23 cellular contexts compared by ENCODE assay signal in genomic region chr4:16617416-16617815, GRCh38.
A peak's percentile ranks its signal among the peaks of the same experiment; 100 is the strongest.
DNase-seq lines count a peak whose midpoint lies in the region; ATAC-seq and TF ChIP-seq lines count a peak whose summit lies in the region.
"Had no signal": no experiment of that assay in that cellular context is flagged by ENCODE, and none has a peak within 500 bp of the region (broad histone marks: within the 10 kb centered on the region; RNA-seq: fewer than 3 reads in every experiment).

No MANE protein-coding gene starts in this region.

- 64 to 71% methylated on average over 5 of the region's 5 CpGs for WGBS in aorta, 2 donors

- ATAC-seq in aorta (ENCODE audit: low FRiP score): peak; percentile 26
- ATAC-seq: activated T-helper 17 cell treated with anti-CD3 and anti-CD28 coated beads, Interleukin-2, amount 50 U/mL, for 72 hours; left lobe of liver; stimulated activated naive CD8-positive, alpha-beta T cell treated with anti-CD3 and anti-CD28 coated beads, Interleukin-15, Interleukin-2, amounts not matched to agents 100 U/mL and 50 U/mL, for 24 hours had no signal

- TF ChIP-seq CTCF in HFFc6 (IDR thresholded peaks at IDR 0.05) (no peak), astrocyte of the cerebellum (IDR thresholded peaks at IDR 0.05; ENCODE audit: low read depth, low read length, missing control alignments) (no peak), coronary artery (IDR thresholded peaks at IDR 0.05) (no peak)

- H3K4me3 Mint-ChIP-seq in HFFc6: peak overlapping the region; percentile 39
- H3K4me3 Mint-ChIP-seq: activated CD4-positive, alpha-beta T cell treated with anti-CD3 and anti-CD28 coated beads, Interleukin-2, amount 10 ng/mL, durations not matched to agents 7 days and 5 days; activated naive CD8-positive, alpha-beta T cell treated with anti-CD3 and anti-CD28 coated beads, Interleukin-2, amount 10 ng/mL, durations not matched to agents 7 days and 5 days; activated T-helper 17 cell treated with anti-CD3 and anti-CD28 coated beads, Interleukin-2, amount 50 U/mL, for 72 hours; neural progenitor cell had no signal

- H3K27me3 Mint-ChIP-seq in HFFc6 (ENCODE audit: insufficient read depth): no peaks in the 10 kb centered on the region
- H3K27me3 Mint-ChIP-seq: activated CD4-positive, alpha-beta T cell treated with anti-CD3 and anti-CD28 coated beads, Interleukin-2, amount 10 ng/mL, durations not matched to agents 7 days and 5 days; activated naive CD8-positive, alpha-beta T cell treated with anti-CD3 and anti-CD28 coated beads, Interleukin-2, amount 10 ng/mL, durations not matched to agents 7 days and 5 days; activated T-helper 17 cell treated with anti-CD3 and anti-CD28 coated beads, Interleukin-2, amount 50 U/mL, for 72 hours had no signal

- peaks cover 5% of the 10 kb centered on the region for H3K36me3 Mint-ChIP-seq in HFFc6 (ENCODE audit: low read depth)
- H3K36me3 Mint-ChIP-seq: activated naive CD8-positive, alpha-beta T cell treated with anti-CD3 and anti-CD28 coated beads, Interleukin-2, amount 10 ng/mL, durations not matched to agents 7 days and 5 days had no signal

- intact Hi-C loops in aorta (cut with DNase I): no loop called here

- no peaks in the 10 kb centered on the region for H3K27me3 ChIP-seq in aorta (ENCODE audit: control insufficient read depth in 1 of 2, insufficient read depth in 2 of 2, low read length in 1 of 2)
- H3K27me3 ChIP-seq: cardiac muscle cell, neural progenitor cell, transverse colon had no signal

- H3K9me3 Mint-ChIP-seq in HFFc6: no peaks in the 10 kb centered on the region
- H3K9me3 Mint-ChIP-seq: activated CD4-positive, alpha-beta T cell treated with anti-CD3 and anti-CD28 coated beads, Interleukin-2, amount 10 ng/mL, durations not matched to agents 7 days and 5 days; activated naive CD8-positive, alpha-beta T cell treated with anti-CD3 and anti-CD28 coated beads, Interleukin-2, amount 10 ng/mL, durations not matched to agents 7 days and 5 days; activated T-helper 17 cell treated with anti-CD3 and anti-CD28 coated beads, Interleukin-2, amount 50 U/mL, for 72 hours had no signal

- in situ Hi-C loops in astrocyte of the cerebellum (cut with HindIII; ENCODE audit: low sequenced_read_pairs): no loop called here

- no peaks in the 10 kb centered on the region for H3K4me1 ChIP-seq in aorta (ENCODE audit: control insufficient read depth in 1 of 2, insufficient read depth in 2 of 2, low read length in 2 of 2)
- H3K4me1 ChIP-seq: neural progenitor cell, prostate gland had no signal

- H3K9me3 ChIP-seq in aorta (ENCODE audit: control insufficient read depth, low read length): no peaks in the 10 kb centered on the region
- H3K9me3 ChIP-seq: prostate gland, transverse colon had no signal

- peak; percentile 3 for DNase-seq in HFFc6
- DNase-seq in astrocyte of the cerebellum (ENCODE audit: low read depth): peak; percentile 26
- peak; percentile 70 for DNase-seq in hepatic stellate cell (ENCODE audit: low spot score)
- DNase-seq in aorta: no peak
- DNase-seq in NCI-H2196 (lab: John Stamatoyannopoulos, UW; ENCODE audit: unreplicated experiment): no peak
- DNase-seq in coronary artery (ENCODE audit: low spot score): no peak
- no peak for DNase-seq in activated naive CD4-positive, alpha-beta T cell (lab: John Stamatoyannopoulos, UW)
- DNase-seq: activated CD4-positive, alpha-beta T cell treated with anti-CD3 and anti-CD28 coated beads, Interleukin-2, amount 10 ng/mL, durations not matched to agents 7 days and 5 days; activated naive CD8-positive, alpha-beta T cell treated with anti-CD3 and anti-CD28 coated beads, Interleukin-2, amount 10 ng/mL, durations not matched to agents 7 days and 5 days; C1 segment of cervical spinal cord; Calu3; dermis blood vessel endothelial cell; NCI-H2107; NCI-H510A treated with DMSO at 0.1 percent for 48 hours; SHP77; small intestine; stimulated activated naive CD8-positive, alpha-beta T cell treated with anti-CD3 and anti-CD28 coated beads, Interleukin-15, Interleukin-2, amounts not matched to agents 100 U/mL and 50 U/mL, for 24 hours; transverse colon had no signal

- H3K27ac ChIP-seq in aorta (ENCODE audit: low read depth in 1 of 2, low read length in 2 of 2) (no peak overlapping the region), coronary artery (no peak overlapping the region)
- H3K27ac ChIP-seq: cardiac muscle cell, neural progenitor cell, prostate gland, transverse colon had no signal

- H3K4me1 Mint-ChIP-seq in HFFc6 (ENCODE audit: low read depth): peaks cover 15% of the 10 kb centered on the region
- H3K4me1 Mint-ChIP-seq: activated CD4-positive, alpha-beta T cell treated with anti-CD3 and anti-CD28 coated beads, Interleukin-2, amount 10 ng/mL, durations not matched to agents 7 days and 5 days; activated naive CD8-positive, alpha-beta T cell treated with anti-CD3 and anti-CD28 coated beads, Interleukin-2, amount 10 ng/mL, durations not matched to agents 7 days and 5 days; activated T-helper 17 cell treated with anti-CD3 and anti-CD28 coated beads, Interleukin-2, amount 50 U/mL, for 72 hours had no signal

- H3K36me3 ChIP-seq in aorta (ENCODE audit: control insufficient read depth in 1 of 2, insufficient read depth in 2 of 2, low read length in 1 of 2): no peaks in the 10 kb centered on the region
- H3K36me3 ChIP-seq: cardiac muscle cell, neural progenitor cell, prostate gland, transverse colon had no signal

- H3K4me3 ChIP-seq in astrocyte of the cerebellum (ENCODE audit: low read depth, low read length): no peak overlapping the region
- H3K4me3 ChIP-seq in aorta (ENCODE audit: low read length in 2 of 2): no peak overlapping the region
- H3K4me3 ChIP-seq in coronary artery: no peak overlapping the region
- H3K4me3 ChIP-seq: cardiac muscle cell, neural progenitor cell, prostate gland, transverse colon had no signal

- H3K27ac Mint-ChIP-seq in HFFc6: peak overlapping the region; percentile 35
- H3K27ac Mint-ChIP-seq: activated CD4-positive, alpha-beta T cell treated with anti-CD3 and anti-CD28 coated beads, Interleukin-2, amount 10 ng/mL, durations not matched to agents 7 days and 5 days; activated naive CD8-positive, alpha-beta T cell treated with anti-CD3 and anti-CD28 coated beads, Interleukin-2, amount 10 ng/mL, durations not matched to agents 7 days and 5 days; activated T-helper 17 cell treated with anti-CD3 and anti-CD28 coated beads, Interleukin-2, amount 50 U/mL, for 72 hours; neural progenitor cell had no signal

Comparison
In these comparisons a context has a peak if more than half of its experiments do, and no peak if none do; other contexts are left out.
1. DNase-seq: peak in HFFc6 (single experiment), astrocyte of the cerebellum (single experiment) and hepatic stellate cell (single experiment); none in aorta (0 of 2), NCI-H2196 (single experiment), coronary artery (single experiment) and activated naive CD4-positive, alpha-beta T cell (0 of 4).